Comparison of ENCODE assay signal across 8 cellular contexts in genomic region chr17:80263253-80264047, GRCh38. TPM values are rescaled to one million over a fixed set of nuclear protein-coding genes. Genes with fewer than 3 reads are reported as not detected.
DNase-seq lines count a peak whose midpoint lies in the region; ATAC-seq and TF ChIP-seq lines count a peak whose summit lies in the region.

No MANE protein-coding gene starts in this region.

- peak; percentile 49 for TF ChIP-seq CTCF in GM12872 (IDR thresholded peaks at IDR 0.05; ENCODE audit: insufficient read depth, low read depth, low read length)
- peak in 2 of 3 experiments; percentile 19 to 27 for TF ChIP-seq CTCF in esophagus muscularis mucosa (IDR thresholded peaks at IDR 0.05)

- no peaks in the 10 kb centered on the region for H3K27me3 ChIP-seq in esophagus muscularis mucosa

- H3K4me3 ChIP-seq in esophagus muscularis mucosa: peak overlapping the region; percentile 36 to 59 (median 48)

- no peak for TF ChIP-seq POLR2A in esophagus muscularis mucosa (IDR thresholded peaks at IDR 0.05; ENCODE audit: low read depth)

- peaks cover 4 to 38% (median 25%) of the 10 kb centered on the region in 4 donors for H3K36me3 ChIP-seq in esophagus muscularis mucosa

- DNase-seq in NCI-H510A (lab: John Stamatoyannopoulos, UW) (peak; percentile 83), esophagus muscularis mucosa (ENCODE audit: extremely low spot score) (peak; percentile 94), non-pigmented ciliary epithelial cell (ENCODE audit: low read depth) (peak; percentile 22), substantia nigra (lab: John Stamatoyannopoulos, UW) (peak in 27 of 49 donors; percentile 7 to 62 (median 36)), iPS-NIHi11 (ENCODE audit: low spot score) (no peak)
- DNase-seq in activated CD8-positive, alpha-beta memory T cell treated with anti-CD3 and anti-CD28 coated beads for 48 hours (ENCODE audit: low read depth in 2 of 3, low spot score in 2 of 3): peak in 2 of 3 experiments; percentile 55 to 78

- no peak for TF ChIP-seq EP300 in esophagus muscularis mucosa (IDR thresholded peaks at IDR 0.05)

- intact Hi-C loops in esophagus muscularis mucosa (cut with DNase I): loop anchor here (5.0 kb wide), 1 partner anchor 116 kb away; the partner anchor contains the start of gene EIF4A3

- H3K27ac ChIP-seq in esophagus muscularis mucosa (replicated peaks in 1 of 4) (peak overlapping the region; percentile 96 to 99 (median 98)), substantia nigra (ENCODE audit: low read depth, low read length, poor library complexity, severe bottlenecking) (peak overlapping the region; percentile 67)

- no peaks in the 10 kb centered on the region for H3K9me3 ChIP-seq in esophagus muscularis mucosa

- WGBS in esophagus muscularis mucosa: 62% methylated on average over 5 of the region's 16 CpGs

- peak; percentile 37 for ATAC-seq in HG02623 (IDR thresholded peaks at IDR 0.05; ENCODE audit: unreplicated experiment)

- peaks cover 36 to 54% (median 45%) of the 10 kb centered on the region in 4 donors for H3K4me1 ChIP-seq in esophagus muscularis mucosa

RNA-seq across cellular contexts. Expression of gene RNF213, which starts 2.8 kb away (rescaled TPM):
- total RNA-seq in esophagus muscularis mucosa: 10 to 100 TPM; 55.8 to 85.7 (median 75.9) TPM

RNA-seq across cellular contexts. Expression of gene SLC26A11, which starts 43.2 kb away (rescaled TPM):
- total RNA-seq in esophagus muscularis mucosa: 10 to 100 TPM; 11.3 to 13.8 (median 12.7) TPM

RNA-seq across cellular contexts. Expression of gene SGSH, which starts 43.3 kb away (rescaled TPM):
- total RNA-seq in esophagus muscularis mucosa: 10 to 100 TPM; 12.9 to 24.4 (median 21.3) TPM
